ENCODE assay signal across 15 cellular contexts in the genomic region with DNA sequence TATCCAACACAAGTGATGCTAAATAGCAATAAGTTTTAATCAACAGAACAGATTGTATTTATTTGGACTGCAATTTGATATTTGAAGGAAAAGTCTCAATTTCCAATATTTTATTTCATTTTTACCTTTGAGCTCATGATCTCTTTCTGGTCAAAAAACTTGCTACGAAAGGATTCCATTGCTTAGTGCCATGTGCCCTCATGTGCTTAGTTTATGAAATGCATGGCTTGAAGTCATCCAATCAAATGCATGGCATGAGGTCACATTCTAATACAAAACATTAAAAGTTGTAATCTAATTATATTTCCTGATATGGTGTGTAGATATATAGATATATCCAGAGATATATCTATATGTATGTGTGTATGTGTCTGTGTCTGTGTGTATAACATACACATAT.
DNase-seq lines count a peak whose midpoint lies in the region; ATAC-seq and TF ChIP-seq lines count a peak whose summit lies in the region.
"Had no signal": no experiment of that assay in that cellular context is flagged by ENCODE, and none has a peak within 500 bp of the region (broad histone marks: within the 10 kb centered on the region; RNA-seq: fewer than 3 reads in every experiment).

No MANE protein-coding gene starts in this region.

- H3K9me3 ChIP-seq in cardiac muscle cell (ENCODE audit: low read depth): no peaks in the 10 kb centered on the region
- H3K9me3 ChIP-seq: BLaER1 had no signal

- H3K27ac ChIP-seq in cardiac muscle cell: no peak overlapping the region
- H3K27ac ChIP-seq: BLaER1 had no signal

- no peaks in the 10 kb centered on the region for H3K36me3 ChIP-seq in cardiac muscle cell
- H3K36me3 ChIP-seq: BLaER1 had no signal

- H3K4me1 Mint-ChIP-seq in chondrocyte (ENCODE audit: low read depth): no peaks in the 10 kb centered on the region
- H3K4me1 Mint-ChIP-seq in type B pancreatic cell (ENCODE audit: unreplicated experiment): no peaks in the 10 kb centered on the region
- H3K4me1 Mint-ChIP-seq: activated naive CD4-positive, alpha-beta T cell treated with anti-CD3 and anti-CD28 coated beads, Interleukin-2, amount 50 U/mL, for 24 hours; naive B cell had no signal

- H3K36me3 Mint-ChIP-seq in chondrocyte (ENCODE audit: low read depth) (no peaks in the 10 kb centered on the region), type B pancreatic cell (no peaks in the 10 kb centered on the region)
- H3K36me3 Mint-ChIP-seq: activated naive CD4-positive, alpha-beta T cell treated with anti-CD3 and anti-CD28 coated beads, Interleukin-2, amount 50 U/mL, for 24 hours; naive B cell had no signal

- DNase-seq in cardiac muscle cell (ENCODE audit: low read depth in 1 of 2, low spot score in 1 of 2) (peak; percentile 4 to 43), Right ventricle myocardium superior (no peak), NCI-H748 (lab: John Stamatoyannopoulos, UW; ENCODE audit: unreplicated experiment) (peak; percentile 12), chondrocyte (ENCODE audit: low spot score) (no peak), type B pancreatic cell (ENCODE audit: extremely low spot score, unreplicated experiment) (no peak), hypothalamus (lab: John Stamatoyannopoulos, UW) (no peak)
- DNase-seq: activated CD4-positive, alpha-beta T cell treated with anti-CD3 and anti-CD28 coated beads, Interleukin-2, amount 50 U/mL, for 4 hours; naive B cell; NCI-H2029 treated with DMSO at 0.1 percent for 48 hours; SHP77 treated with DMSO at 0.1 percent for 48 hours; stimulated activated CD4-positive, alpha-beta T cell treated with anti-CD3 and anti-CD28 coated beads, Interleukin-12 subunit alpha, Interleukin-12 subunit beta, amount 100 ng/mL, for 4 hours had no signal

- H3K27me3 Mint-ChIP-seq in chondrocyte (ENCODE audit: low read depth): peaks cover 1% of the 10 kb centered on the region
- no peaks in the 10 kb centered on the region for H3K27me3 Mint-ChIP-seq in type B pancreatic cell
- H3K27me3 Mint-ChIP-seq: activated naive CD4-positive, alpha-beta T cell treated with anti-CD3 and anti-CD28 coated beads, Interleukin-2, amount 50 U/mL, for 24 hours; naive B cell had no signal

- H3K4me3 Mint-ChIP-seq in chondrocyte (ENCODE audit: unreplicated experiment) (no peak overlapping the region), type B pancreatic cell (no peak overlapping the region)
- H3K4me3 Mint-ChIP-seq: activated naive CD4-positive, alpha-beta T cell treated with anti-CD3 and anti-CD28 coated beads, Interleukin-2, amount 50 U/mL, for 24 hours; naive B cell had no signal

- no peak overlapping the region for H3K27ac Mint-ChIP-seq in chondrocyte (ENCODE audit: unreplicated experiment)
- H3K27ac Mint-ChIP-seq in type B pancreatic cell: no peak overlapping the region
- H3K27ac Mint-ChIP-seq: activated naive CD4-positive, alpha-beta T cell treated with anti-CD3 and anti-CD28 coated beads, Interleukin-2, amount 50 U/mL, for 24 hours; naive B cell had no signal

- H3K4me3 ChIP-seq in cardiac muscle cell: no peak overlapping the region
- H3K4me3 ChIP-seq: BLaER1 had no signal

- intact Hi-C loops in Right ventricle myocardium superior (cut with DNase I): no loop called here

- H3K9me3 Mint-ChIP-seq in chondrocyte (ENCODE audit: low read depth) (no peaks in the 10 kb centered on the region), type B pancreatic cell (no peaks in the 10 kb centered on the region)
- H3K9me3 Mint-ChIP-seq: activated naive CD4-positive, alpha-beta T cell treated with anti-CD3 and anti-CD28 coated beads, Interleukin-2, amount 50 U/mL, for 24 hours; naive B cell had no signal

- H3K4me1 ChIP-seq in cardiac muscle cell (ENCODE audit: low read depth): no peaks in the 10 kb centered on the region
- H3K4me1 ChIP-seq: BLaER1 had no signal

- H3K27me3 ChIP-seq in cardiac muscle cell: no peaks in the 10 kb centered on the region
- H3K27me3 ChIP-seq: BLaER1 had no signal

- TF ChIP-seq CTCF in cardiac muscle cell (IDR thresholded peaks at IDR 0.05; ENCODE audit: low read depth, low read length) (peak; percentile 48), chondrocyte (IDR thresholded peaks at IDR 0.05) (peak; percentile 74), type B pancreatic cell (conservative IDR thresholded peaks at IDR 0.05) (peak; percentile 63)

- ATAC-seq in Right ventricle myocardium superior (ENCODE audit: poor library complexity) (no peak), GM19035 (IDR thresholded peaks at IDR 0.05; ENCODE audit: unreplicated experiment) (no peak), HG03045 (IDR thresholded peaks at IDR 0.05; ENCODE audit: unreplicated experiment) (no peak)

Comparison
In these comparisons a context has a peak if more than half of its experiments do, and no peak if none do; other contexts are left out.
1. DNase-seq: peak in cardiac muscle cell (2 of 2) and NCI-H748 (single experiment); none in Right ventricle myocardium superior (single experiment), chondrocyte (single experiment), type B pancreatic cell (single experiment) and hypothalamus (0 of 51).
2. Peak in every context shown above with its lines, with median percentiles within 50 percentile points of each other: CTCF ChIP-seq.